ENCODE assay signal across 15 cellular contexts in the genomic region with DNA sequence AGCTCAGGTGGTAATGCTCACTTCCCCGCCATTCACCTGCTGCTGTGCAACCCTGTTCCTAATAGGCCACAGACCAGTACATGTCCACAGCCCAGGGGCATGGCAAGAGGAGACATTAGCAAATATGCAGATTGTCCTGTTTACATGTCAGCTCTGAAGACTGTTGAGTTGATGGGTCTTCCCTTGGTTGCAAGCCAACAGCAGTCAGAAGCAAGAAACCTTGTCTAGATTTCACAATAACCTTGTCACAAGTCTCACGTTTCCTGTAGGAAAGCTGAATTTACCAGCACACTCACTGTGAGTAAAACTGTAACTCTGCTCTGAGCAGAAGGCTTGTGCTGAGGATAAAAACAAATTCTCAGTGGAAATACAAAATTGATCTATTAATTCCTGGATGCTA.
DNase-seq lines count a peak whose midpoint lies in the region; FAIRE-seq and TF ChIP-seq lines count a peak whose summit lies in the region.
"Had no signal": no experiment of that assay in that cellular context is flagged by ENCODE, and none has a peak within 500 bp of the region (broad histone marks: within the 10 kb centered on the region; RNA-seq: fewer than 3 reads in every experiment).

No MANE protein-coding gene starts in this region.

- DNase-seq in GM12891 (ENCODE audit: insufficient read length, low spot score) (no peak), KG1 (lab: John Stamatoyannopoulos, UW) (peak; percentile 48), UCSD-AML1 (lab: John Stamatoyannopoulos, UW; ENCODE audit: unreplicated experiment) (peak; percentile 20), glomerular visceral epithelial cell (ENCODE audit: extremely low spot score) (no peak), NCI-H1694 (lab: John Stamatoyannopoulos, UW) (no peak), mesenteric fat pad (ENCODE audit: low spot score) (no peak), NCI-H748 treated with DMSO at 0.1 percent for 48 hours (lab: John Stamatoyannopoulos, UW) (no peak)
- DNase-seq: activated CD4-positive, alpha-beta T cell treated with anti-CD3 and anti-CD28 coated beads for 48 hours; activated T-cell treated with anti-CD3 and anti-CD28 coated beads, Interleukin-2, amount 50 U/mL, for 4 hours; hypothalamus; left lung; NCI-H345 had no signal

- H3K4me1 ChIP-seq in neutrophil (ENCODE audit: control insufficient read depth in 1 of 2, insufficient read depth in 1 of 2, low read depth in 1 of 2, low read length in 1 of 2), result peaks cover 72 to 75% of the 10 kb centered on the region in 2 experiments

- FAIRE-seq in GM12891 (lab: Jason Lieb, UNC), result peak; percentile 51
- FAIRE-seq: colon had no signal

- no peaks in the 10 kb centered on the region for H3K27me3 ChIP-seq in neutrophil
- H3K27me3 ChIP-seq: BLaER1, left lung had no signal

- no peak for TF ChIP-seq POLR2A in GM12891 (IDR thresholded peaks at IDR 0.05; ENCODE audit: low read depth, low read length)

- H3K27ac ChIP-seq in neutrophil, result peak overlapping the region; percentile 81
- H3K27ac ChIP-seq: BLaER1 had no signal

- H3K9me3 ChIP-seq in neutrophil, result no peaks in the 10 kb centered on the region
- H3K9me3 ChIP-seq: left lung had no signal

- no peak for TF ChIP-seq CTCF in neutrophil (IDR thresholded peaks at IDR 0.05)

- H3K36me3 ChIP-seq in neutrophil, result no peaks in the 10 kb centered on the region
- H3K36me3 ChIP-seq: BLaER1, left lung had no signal

- peak overlapping the region; percentile 13 to 37 for H3K4me3 ChIP-seq in neutrophil (ENCODE audit: low read depth in 1 of 2, low read length in 1 of 2)
- H3K4me3 ChIP-seq: BLaER1, left lung had no signal

TF ChIP-seq in GM12891, 5 proteins besides CTCF, POLR2A, EP300 and RAD21:
- TF ChIP-seq POU2F2 (IDR thresholded peaks at IDR 0.05; ENCODE audit: low read depth, low read length) (no peak), POLR2AphosphoS5 (IDR thresholded peaks at IDR 0.05; ENCODE audit: low read depth, low read length) (no peak), TAF1 (IDR thresholded peaks at IDR 0.05; ENCODE audit: low read depth, low read length) (no peak), PAX5 (IDR thresholded peaks at IDR 0.05; ENCODE audit: insufficient read depth, low read length, severe bottlenecking) (no peak), SPI1 (IDR thresholded peaks at IDR 0.05; ENCODE audit: low read depth, low read length) (no peak)
TF ChIP-seq in GM12891: peak in this region for 0.

Comparison
In these comparisons a context has a peak if more than half of its experiments do, and no peak if none do; other contexts are left out.
1. DNase-seq: peak in KG1 (single experiment) and UCSD-AML1 (single experiment); none in GM12891 (single experiment), glomerular visceral epithelial cell (single experiment), NCI-H1694 (single experiment), mesenteric fat pad (single experiment) and NCI-H748 treated with DMSO at 0.1 percent for 48 hours (single experiment).